Comparison of ENCODE assay signal across 8 cellular contexts in genomic region chr16:397736-398332, GRCh38. TPM values are rescaled to one million over a fixed set of nuclear protein-coding genes. Genes with fewer than 3 reads are reported as not detected.
DNase-seq lines count a peak whose midpoint lies in the region; ATAC-seq and TF ChIP-seq lines count a peak whose summit lies in the region.

No MANE protein-coding gene starts in this region.

- H3K36me3 Mint-ChIP-seq in activated naive CD8-positive, alpha-beta T cell = no peaks in the 10 kb centered on the region

- no peak for TF ChIP-seq POLR2A in heart left ventricle (IDR thresholded peaks at IDR 0.05)

- 14 to 24% (median 19%) methylated on average over 14 to 29 of the region's 29 CpGs for WGBS in heart left ventricle, 4 donors

- ATAC-seq in heart left ventricle (peak; percentile 31 to 73 (median 43)), GM18858 (IDR thresholded peaks at IDR 0.05; ENCODE audit: unreplicated experiment) (no peak)

- DNase-seq in MG63 (peak; percentile 62), heart left ventricle (peak in 4 of 5 donors; percentile 72 to 86 (median 75)), posterior cingulate gyrus (peak; percentile 59 to 96 (median 76)), NCI-H187 (lab: John Stamatoyannopoulos, UW) (no peak)
- DNase-seq in activated CD8-positive, alpha-beta memory T cell treated with anti-CD3 and anti-CD28 coated beads, Interleukin-2, amount 50 U/mL, for 48 hours = no peak

- H3K4me1 ChIP-seq in DOHH2 (ENCODE audit: control insufficient read depth, low read length) (peaks cover 55% of the 10 kb centered on the region), heart left ventricle (peaks cover 0 to 41% (median 17%) of the 10 kb centered on the region in 12 donors)

- no peaks in the 10 kb centered on the region for H3K9me3 Mint-ChIP-seq in activated naive CD8-positive, alpha-beta T cell (ENCODE audit: low read depth)

- H3K79me2 ChIP-seq in DOHH2 (ENCODE audit: control insufficient read depth, low read length) = peaks cover 42% of the 10 kb centered on the region

- H3K4me1 Mint-ChIP-seq in activated naive CD8-positive, alpha-beta T cell (ENCODE audit: low read depth) = peaks cover 21% of the 10 kb centered on the region

- H4K20me1 ChIP-seq in DOHH2 (ENCODE audit: control insufficient read depth, insufficient read depth, low read depth, low read length) = no peaks in the 10 kb centered on the region

- intact Hi-C loops in heart left ventricle (cut with DNase I) (loop anchor here in 3 of 10 donors (2.0 to 10.0 kb wide), 3 partner anchors 15 to 267 kb away; partner anchors contain the start of gene RHOT2 (in 2 of the 3)), posterior cingulate gyrus (cut with DNase I) (no loop called here)

- H3K9me2 ChIP-seq in DOHH2 (replicated peaks; ENCODE audit: control insufficient read depth, low read length) = no peaks in the 10 kb centered on the region

- peaks cover 34% of the 10 kb centered on the region for H3K36me3 ChIP-seq in DOHH2 (ENCODE audit: control insufficient read depth, low read length)
- peaks cover 28% of the 10 kb centered on the region for H3K36me3 ChIP-seq in MG63
- peaks cover 0 to 5% (median 0%) of the 10 kb centered on the region in 9 donors for H3K36me3 ChIP-seq in heart left ventricle

- H3K9me3 ChIP-seq in DOHH2 (ENCODE audit: control insufficient read depth, insufficient read depth, low read length) = no peaks in the 10 kb centered on the region
- no peaks in the 10 kb centered on the region for H3K9me3 ChIP-seq in MG63
- H3K9me3 ChIP-seq in heart left ventricle = no peaks in the 10 kb centered on the region

- H3K27me3 Mint-ChIP-seq in activated naive CD8-positive, alpha-beta T cell = no peaks in the 10 kb centered on the region

- TF ChIP-seq CTCF in DOHH2 (IDR thresholded peaks at IDR 0.05; ENCODE audit: low read depth, low read length, poor library complexity, severe bottlenecking) = peak; percentile 36
- TF ChIP-seq CTCF in heart left ventricle (IDR thresholded peaks at IDR 0.05) = peak in 9 of 12 donors; percentile 13 to 49 (median 38)

- H3K4me3 ChIP-seq in DOHH2 (ENCODE audit: low read length) (peak overlapping the region; percentile 83; the same call in 1 of the 2 replicates), MG63 (no peak overlapping the region), heart left ventricle (peak overlapping the region in 8 of 12 donors; percentile 50 to 92 (median 70))

- peak overlapping the region; percentile 65 for H3K4me2 ChIP-seq in DOHH2 (ENCODE audit: low read length)

- peaks cover 38% of the 10 kb centered on the region for H3F3A ChIP-seq in DOHH2 (ENCODE audit: control insufficient read depth, insufficient read depth)

- peak overlapping the region; percentile 64 for H3K4me3 Mint-ChIP-seq in activated naive CD8-positive, alpha-beta T cell

- peak overlapping the region; percentile 35 for H3K27ac ChIP-seq in DOHH2 (ENCODE audit: low read depth, low read length)
- peak overlapping the region; percentile 3 to 92 (median 77) for H3K27ac ChIP-seq in heart left ventricle

- no peak overlapping the region for H3K27ac Mint-ChIP-seq in activated naive CD8-positive, alpha-beta T cell

- H3K27me3 ChIP-seq in DOHH2 (ENCODE audit: control insufficient read depth, low read length) = no peaks in the 10 kb centered on the region
- no peaks in the 10 kb centered on the region for H3K27me3 ChIP-seq in MG63
- no peaks in the 10 kb centered on the region for H3K27me3 ChIP-seq in heart left ventricle

RNA-seq across cellular contexts. Expression of gene NME4, which starts 0.8 kb away (rescaled TPM):
- 188 and 350 TPM in 2 replicates for total RNA-seq in MG63 (2014; rRNA removed; shearing (Covaris generic); ENCODE audit: low replicate concordance)
- total RNA-seq in heart left ventricle = 10 to 100 TPM; 53.9 to 95.3 (median 73.8) TPM
- polyA plus RNA-seq in heart left ventricle = 100 to 1,000 TPM in 1 of 2 donors, 10 to 100 TPM in 1; 37.5 to 103 TPM

RNA-seq across cellular contexts. Expression of gene DECR2, which starts 3.9 kb away (rescaled TPM):
- total RNA-seq in MG63 (2014; rRNA removed; shearing (Covaris generic); ENCODE audit: low replicate concordance) = 31.6 and 37.1 TPM in 2 replicates
- total RNA-seq in heart left ventricle = 10 to 100 TPM in 6 of 9 donors, 1 to 10 TPM in 3; 6.9 to 20.6 (median 12.2) TPM
- 10 to 100 TPM in 1 of 2 donors, 1 to 10 TPM in 1; 7.1 to 17.1 TPM for polyA plus RNA-seq in heart left ventricle

RNA-seq across cellular contexts. Expression of gene PGAP6, which starts 16.1 kb away (rescaled TPM):
- 34.2 and 35.5 TPM in 2 replicates for total RNA-seq in MG63 (2014; rRNA removed; shearing (Covaris generic); ENCODE audit: low replicate concordance)
- total RNA-seq in heart left ventricle = 10 to 100 TPM; 32.3 to 65.3 (median 44.9) TPM
- 10 to 100 TPM; 30.1 to 63.8 TPM for polyA plus RNA-seq in heart left ventricle

RNA-seq across cellular contexts. Expression of gene MRPL28, which starts 27.5 kb away (rescaled TPM):
- total RNA-seq in MG63 (2014; rRNA removed; shearing (Covaris generic); ENCODE audit: low replicate concordance) = 172 and 192 TPM in 2 replicates
- total RNA-seq in heart left ventricle = 100 to 1,000 TPM in 2 of 9 donors, 10 to 100 TPM in 7; 66.3 to 126 (median 77.7) TPM
- polyA plus RNA-seq in heart left ventricle = 100 to 1,000 TPM; 135 to 157 TPM

RNA-seq across cellular contexts. Expression of gene RAB11FIP3, which starts 27.6 kb away (rescaled TPM):
- total RNA-seq in MG63 (2014; rRNA removed; shearing (Covaris generic); ENCODE audit: low replicate concordance) = 33.1 and 42.8 TPM in 2 replicates
- total RNA-seq in heart left ventricle = 10 to 100 TPM; 19.9 to 39.9 (median 31.9) TPM
- 10 to 100 TPM; 19.3 to 35.2 TPM for polyA plus RNA-seq in heart left ventricle

Comparison
In these comparisons a context has a peak if more than half of its experiments do, and no peak if none do; other contexts are left out.
1. DNase-seq: peak in MG63 (single experiment), heart left ventricle (4 of 5) and posterior cingulate gyrus (10 of 10); none in activated CD8-positive, alpha-beta memory T cell treated with anti-CD3 and anti-CD28 coated beads, Interleukin-2, amount 50 U/mL, for 48 hours (single experiment) and NCI-H187 (0 of 2).